In genomic region chr11:46826310-46827044, GRCh38 we compare ENCODE assay signal across 8 cellular contexts. TPM values are rescaled to one million over a fixed set of nuclear protein-coding genes. Genes with fewer than 3 reads are reported as not detected.
A peak's percentile ranks its signal among the peaks of the same experiment; 100 is the strongest.
DNase-seq lines count a peak whose midpoint lies in the region; ATAC-seq, FAIRE-seq and TF ChIP-seq lines count a peak whose summit lies in the region.

No MANE protein-coding gene starts in this region.

- peak; percentile 21 for DNase-seq in NCI-H510A (lab: John Stamatoyannopoulos, UW)
- peak; percentile 83 for DNase-seq in activated CD8-positive, alpha-beta memory T cell treated with anti-CD3 and anti-CD28 coated beads, Interleukin-2, amount 10 ng/mL, durations not matched to agents 7 days and 5 days
- peak in 1 of 2 experiments; percentile 86 for DNase-seq in H1 (ENCODE audit: low read depth in 1 of 2, low spot score in 2 of 2)
- DNase-seq in memory B cell (ENCODE audit: low spot score in 2 of 2), result peak; percentile 53 to 64
- DNase-seq in stimulated activated CD8-positive, alpha-beta memory T cell treated with anti-CD3 and anti-CD28 coated beads, Interleukin-12 subunit alpha, Interleukin-12 subunit beta, amount 100 ng/mL, for 1 hour (ENCODE audit: low read depth), result peak; percentile 57
- DNase-seq in NCI-H524 (lab: John Stamatoyannopoulos, UW), result no peak

- peaks cover 11 to 20% of the 10 kb centered on the region in 2 experiments for H4K20me1 ChIP-seq in H1 (replicated peaks in 1 of 2; ENCODE audit: control insufficient read depth in 1 of 2, insufficient read depth in 2 of 2, low read length in 2 of 2)

- no peak overlapping the region for H4K5ac ChIP-seq in H1 (ENCODE audit: insufficient read length, low read depth, low read length)

- H3K4me3 Mint-ChIP-seq in activated CD8-positive, alpha-beta memory T cell treated with anti-CD3 and anti-CD28 coated beads, Interleukin-2, amount 10 ng/mL, durations not matched to agents 7 days and 5 days, result peak overlapping the region; percentile 67
- H3K4me3 Mint-ChIP-seq in memory B cell, result peak overlapping the region; percentile 80

- peaks cover 6% of the 10 kb centered on the region; the same call in 1 of the 2 replicates for H3K79me1 ChIP-seq in H1 (ENCODE audit: low read depth, low read length)

- no peak overlapping the region for H3K27ac Mint-ChIP-seq in activated CD8-positive, alpha-beta memory T cell treated with anti-CD3 and anti-CD28 coated beads, Interleukin-2, amount 10 ng/mL, durations not matched to agents 7 days and 5 days
- no peak overlapping the region for H3K27ac Mint-ChIP-seq in memory B cell

- peak overlapping the region in 2 of 4 experiments; percentile 21 to 25; a peak in 2 of 7 replicates for H3K9ac ChIP-seq in H1 (replicated peaks in 1 of 4; ENCODE audit: extremely low read depth in 1 of 4, low read depth in 3 of 4, low read length in 3 of 4)

- H2BK15ac ChIP-seq in H1 (ENCODE audit: low read length), result no peak overlapping the region

- peaks cover 10 to 95% of the 10 kb centered on the region in 2 experiments for H3K79me2 ChIP-seq in H1 (ENCODE audit: control insufficient read depth in 1 of 2, insufficient read depth in 2 of 2, low read length in 2 of 2)

- no peak overlapping the region for H2BK120ac ChIP-seq in H1 (replicated peaks; ENCODE audit: low read depth, low read length)

- no peak overlapping the region for H2BK12ac ChIP-seq in H1 (ENCODE audit: low read depth, low read length)

- no peak overlapping the region for H2BK20ac ChIP-seq in H1 (ENCODE audit: low read length)

- TF ChIP-seq RAD21 in H1 (IDR thresholded peaks at IDR 0.05 in 1 of 2, conservative IDR thresholded peaks at IDR 0.05 in 1 of 2; ENCODE audit: low read depth in 2 of 2, low read length in 2 of 2), result no peak

- H3K4me3 ChIP-seq in H1 (ENCODE audit: extremely low read depth in 1 of 4, insufficient read depth in 2 of 4, low read depth in 3 of 4, low read length in 4 of 4), result peak overlapping the region; percentile 33 to 61 (median 54); a peak in 7 of 8 replicates

- no peaks in the 10 kb centered on the region for H3K27me3 ChIP-seq in H1 (replicated peaks in 1 of 4; ENCODE audit: control insufficient read depth in 3 of 4, extremely low read depth in 1 of 4, insufficient read depth in 3 of 4, low read length in 3 of 4)

- H3K36me3 ChIP-seq in H1 (ENCODE audit: control insufficient read depth in 2 of 4, insufficient read depth in 4 of 4, low read length in 3 of 4), result no peaks in the 10 kb centered on the region

- no peak overlapping the region for H3K23ac ChIP-seq in H1 (ENCODE audit: insufficient read length)

- H3K4me2 ChIP-seq in H1 (ENCODE audit: insufficient read depth in 1 of 2, low read depth in 2 of 2, low read length in 2 of 2), result peak overlapping the region; percentile 66 to 96

- H4K91ac ChIP-seq in H1 (replicated peaks; ENCODE audit: insufficient read length, low read length), result peak overlapping the region; percentile 49

- no peak overlapping the region for H2AK5ac ChIP-seq in H1 (ENCODE audit: low read depth, low read length)

- no peaks in the 10 kb centered on the region for H3K9me3 Mint-ChIP-seq in activated CD8-positive, alpha-beta memory T cell treated with anti-CD3 and anti-CD28 coated beads, Interleukin-2, amount 10 ng/mL, durations not matched to agents 7 days and 5 days (ENCODE audit: low read depth)
- H3K9me3 Mint-ChIP-seq in memory B cell, result no peaks in the 10 kb centered on the region

- H3K4me1 ChIP-seq in H1 (replicated peaks in 1 of 4; ENCODE audit: control insufficient read depth in 3 of 4, insufficient read depth in 4 of 4, low read length in 3 of 4), result peaks cover 3 to 9% (median 5%) of the 10 kb centered on the region in 4 experiments; a peak in 6 of 7 replicates

- TF ChIP-seq EP300 in H1 (IDR thresholded peaks at IDR 0.05; ENCODE audit: borderline replicate concordance in 1 of 2, low read depth in 2 of 2, low read length in 2 of 2), result no peak

- H3K18ac ChIP-seq in H1 (ENCODE audit: extremely low read depth, low read length), result no peak overlapping the region; the same call in 1 of the 2 replicates

- peaks cover 26% of the 10 kb centered on the region for H3K4me1 Mint-ChIP-seq in activated CD8-positive, alpha-beta memory T cell treated with anti-CD3 and anti-CD28 coated beads, Interleukin-2, amount 10 ng/mL, durations not matched to agents 7 days and 5 days
- H3K4me1 Mint-ChIP-seq in memory B cell, result peaks cover 19% of the 10 kb centered on the region

- no peak for TF ChIP-seq CTCF in H1 (IDR thresholded peaks at IDR 0.05; ENCODE audit: control extremely low read depth in 1 of 3, insufficient read depth in 1 of 3, low read depth in 1 of 3, low read length in 3 of 3)

- H4K8ac ChIP-seq in H1 (ENCODE audit: extremely low read depth, insufficient read depth, low read length), result no peak overlapping the region

- POLR2A ChIA-PET in H1 (lab: Charles Lee; ENCODE audit: partially characterized antibody), result interaction anchor here (0.8 to 3.3 kb wide), 9 partner anchors 9 to 78 kb away, joined by 3 to 16 read pairs (median 3); partner anchors contain the start of gene CKAP5

- H3K4ac ChIP-seq in H1 (replicated peaks; ENCODE audit: insufficient read length, low read depth, low read length), result no peak overlapping the region

- CTCF ChIA-PET in activated CD8-positive, alpha-beta memory T cell treated with anti-CD3 and anti-CD28 coated beads, Interleukin-2, amount 10 ng/mL, durations not matched to agents 7 days and 5 days (lab: Charles Lee), result interaction anchor here (0.9 to 2.4 kb wide), 5 partner anchors 9 to 18 kb away, joined by 3 to 8 read pairs (median 4); no protein-coding TSS in a partner anchor
- CTCF ChIA-PET in H1 (lab: Charles Lee; ENCODE audit: partially characterized antibody), result interaction anchor here (0.7 to 1.7 kb wide), 9 partner anchors 10 to 336 kb away, joined by 3 to 5 read pairs (median 3); no protein-coding TSS in a partner anchor

- no peak overlapping the region for H3K56ac ChIP-seq in H1 (replicated peaks; ENCODE audit: insufficient read length, low read depth, low read length)

- ATAC-seq in GM18498 (IDR thresholded peaks at IDR 0.05; ENCODE audit: unreplicated experiment) (peak; percentile 98), HG02852 (IDR thresholded peaks at IDR 0.05; ENCODE audit: unreplicated experiment) (peak; percentile 100), memory B cell (ENCODE audit: low read depth) (peak; percentile 100)
- peak; percentile 100 for ATAC-seq in activated CD8-positive, alpha-beta memory T cell treated with anti-CD3 and anti-CD28 coated beads, Interleukin-2, amount 10 ng/mL, durations not matched to agents 7 days and 5 days

- H3K14ac ChIP-seq in H1 (ENCODE audit: insufficient read length), result no peak overlapping the region

- no peaks in the 10 kb centered on the region for H3K9me3 ChIP-seq in H1 (ENCODE audit: insufficient read depth in 2 of 2, low read depth in 1 of 2, low read length in 1 of 2)

- TF ChIP-seq POLR2A in H1 (IDR thresholded peaks at IDR 0.05; ENCODE audit: control extremely low read depth in 1 of 2, low read depth in 2 of 2, low read length in 2 of 2), result no peak

- no peaks in the 10 kb centered on the region for H3K27me3 Mint-ChIP-seq in activated CD8-positive, alpha-beta memory T cell treated with anti-CD3 and anti-CD28 coated beads, Interleukin-2, amount 10 ng/mL, durations not matched to agents 7 days and 5 days
- H3K27me3 Mint-ChIP-seq in memory B cell, result no peaks in the 10 kb centered on the region

- H3K36me3 Mint-ChIP-seq in activated CD8-positive, alpha-beta memory T cell treated with anti-CD3 and anti-CD28 coated beads, Interleukin-2, amount 10 ng/mL, durations not matched to agents 7 days and 5 days, result peaks cover 7% of the 10 kb centered on the region
- H3K36me3 Mint-ChIP-seq in memory B cell, result no peaks in the 10 kb centered on the region

- FAIRE-seq in H1 (lab: Jason Lieb, UNC), result no peak

- no peak overlapping the region for H2AFZ ChIP-seq in H1 (ENCODE audit: low read length)

- no peaks in the 10 kb centered on the region for H3K23me2 ChIP-seq in H1 (ENCODE audit: low read depth, low read length)

- H2BK5ac ChIP-seq in H1 (ENCODE audit: low read depth, low read length), result no peak overlapping the region; the same call in 1 of the 2 replicates

- WGBS in H1 (ENCODE audit: extremely low coverage in 1 of 2, insufficient coverage in 1 of 2, insufficient read length in 1 of 2, insufficient replicate concordance in 2 of 2, low coverage in 1 of 2, low lambda C conversion rate in 2 of 2, missing lambda C conversion rate in 1 of 2), 2 experiments, result 9% methylated on average over 32 of the region's 32 CpGs; no CpG with 5 or more reads in 1 of the 2 experiments

- no peak overlapping the region for H3K27ac ChIP-seq in H1 (ENCODE audit: low read depth, low read length)

TF ChIP-seq in H1, 55 proteins besides CTCF, POLR2A, EP300 and RAD21 (continues in another document):
- TF ChIP-seq CTBP2 (IDR thresholded peaks at IDR 0.05; ENCODE audit: borderline replicate concordance, insufficient read depth, insufficient read length, low read length), result no peak
- no peak for TF ChIP-seq EZH2 (IDR thresholded peaks at IDR 0.05; ENCODE audit: low read depth, low read length, severe bottlenecking)
- TF ChIP-seq SIX5 (IDR thresholded peaks at IDR 0.05; ENCODE audit: low read depth, low read length), result no peak
- TF ChIP-seq SP1 (IDR thresholded peaks at IDR 0.05; ENCODE audit: low read depth, low read length), result peak; percentile 37; the same call in 1 of the 2 replicates
- TF ChIP-seq TBP (IDR thresholded peaks at IDR 0.05; ENCODE audit: low read depth, low read length), result no peak
- TF ChIP-seq RBBP5 (IDR thresholded peaks at IDR 0.05; ENCODE audit: borderline replicate concordance, low read depth, low read length), result no peak; the same call in 1 of the 2 replicates
- TF ChIP-seq CBX5 (IDR thresholded peaks at IDR 0.05; ENCODE audit: low read depth, low read length), result no peak
- TF ChIP-seq E2F6 (IDR thresholded peaks at IDR 0.05), result no peak

RNA-seq across cellular contexts. Expression of gene CKAP5, which starts 19.6 kb away (rescaled TPM):
- 100 to 1,000 TPM; 167 to 180 TPM for total RNA-seq in activated CD8-positive, alpha-beta memory T cell treated with anti-CD3 and anti-CD28 coated beads, Interleukin-2, amount 10 ng/mL, durations not matched to agents 7 days and 5 days
- total RNA-seq in H1 (2021; fragmentation: NEBNext Ultra II Directional; extraction: Animal tissue kit (Norgen Biotek cat#: 25700)), result 185 and 192 TPM in 2 replicates
- 45.2 and 64.8 TPM in 2 replicates for polyA plus RNA-seq in H1 (2011; rRNA removed)
- polyA plus RNA-seq in H1 (2011; cell fraction: cytosol; rRNA removed), result 74.4 TPM
- 136 TPM for polyA plus RNA-seq in H1 (2011; cell fraction: nucleus; rRNA removed)
- 70.6 to 109 TPM (median 85.2 TPM) in 4 replicates for polyA plus RNA-seq in H1 (2012, experiment 1 of 2)
- 4.1 TPM for polyA plus RNA-seq in H1 (2012, experiment 2 of 2)
- polyA plus RNA-seq in H1 (2013, experiment 1 of 2), result 50.9 TPM
- 48.5 TPM for polyA plus RNA-seq in H1 (2013, experiment 2 of 2)
- polyA minus RNA-seq in H1 (2011; rRNA and poly(A)+ RNA removed), result 249 and 293 TPM in 2 replicates
- 89.2 TPM for polyA minus RNA-seq in H1 (2011; cell fraction: cytosol; rRNA and poly(A)+ RNA removed)
- polyA minus RNA-seq in H1 (2011; cell fraction: nucleus; rRNA and poly(A)+ RNA removed), result 168 TPM

Comparison
In these comparisons a context has a peak if more than half of its experiments do, and no peak if none do; other contexts are left out.
1. DNase-seq: peak in NCI-H510A (single experiment), activated CD8-positive, alpha-beta memory T cell treated with anti-CD3 and anti-CD28 coated beads, Interleukin-2, amount 10 ng/mL, durations not matched to agents 7 days and 5 days (single experiment), memory B cell (2 of 2) and stimulated activated CD8-positive, alpha-beta memory T cell treated with anti-CD3 and anti-CD28 coated beads, Interleukin-12 subunit alpha, Interleukin-12 subunit beta, amount 100 ng/mL, for 1 hour (single experiment); none in NCI-H524 (0 of 2).
2. Peak in every context shown above with its lines, with median percentiles within 50 percentile points of each other: ATAC-seq.